ENCODE assay signal across 10 cellular contexts in the genomic region with DNA sequence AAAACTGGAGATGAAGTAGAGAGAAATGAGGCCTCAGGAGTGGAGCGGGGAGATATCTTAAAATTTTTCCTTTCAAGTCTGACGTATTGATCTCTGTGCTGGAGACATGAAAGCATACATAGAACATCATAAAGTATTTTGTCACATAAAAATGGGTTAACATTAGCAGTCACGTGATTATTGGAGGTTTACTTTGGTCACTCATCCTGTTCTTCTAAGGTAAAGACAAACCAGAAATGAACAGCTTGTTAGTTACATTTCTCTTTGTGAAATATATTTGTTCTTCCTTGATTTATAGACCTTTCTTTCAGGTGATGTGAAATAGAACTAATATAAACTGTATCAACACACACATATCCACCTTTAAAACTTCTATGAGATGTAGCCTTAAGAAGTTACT.
"Had no signal": no experiment of that assay in that cellular context is flagged by ENCODE, and none has a peak within 500 bp of the region (broad histone marks: within the 10 kb centered on the region; RNA-seq: fewer than 3 reads in every experiment).

No MANE protein-coding gene starts in this region.

- H2AFZ ChIP-seq: GM23248 had no signal

- ATAC-seq: HCT116 had no signal

- H3K4me2 ChIP-seq: KMS-11 had no signal

- H3K4me3 ChIP-seq: GM23248, HAP-1 had no signal

- H3K27ac ChIP-seq: GM23248, HL-60, KMS-11 had no signal

- H3K4me1 ChIP-seq: HAP-1 had no signal

- DNase-seq: GM23248, GOT3, H7, HFFc6, IMR-90, KBM-7 had no signal

- H3K9ac ChIP-seq: GM23248, KMS-11 had no signal

- H3K36me3 ChIP-seq: HAP-1 had no signal
